In genomic region chrX:136694491-136695087, GRCh38 we compare ENCODE assay signal across 8 cellular contexts. TPM values are rescaled to one million over a fixed set of nuclear protein-coding genes. Genes with fewer than 3 reads are reported as not detected.
DNase-seq lines count a peak whose midpoint lies in the region; ATAC-seq and TF ChIP-seq lines count a peak whose summit lies in the region.

No MANE protein-coding gene starts in this region.

- peak; percentile 45 for DNase-seq in activated naive CD4-positive, alpha-beta T cell treated with anti-CD3 and anti-CD28 coated beads for 36 hours
- no peak for DNase-seq in activated naive CD4-positive, alpha-beta T cell treated with Interleukin-2 at 50 U/mL for 16 hours
- DNase-seq in HuH-7 (ENCODE audit: low spot score) (peak; percentile 15), cerebellum (ENCODE audit: low spot score) (peak; percentile 23), memory B cell (ENCODE audit: low spot score in 2 of 2) (no peak), cerebellar nuclear complex (lab: John Stamatoyannopoulos, UW) (no peak)

- peak overlapping the region; percentile 97 for H2AFZ ChIP-seq in OCI-LY3 (ENCODE audit: low read depth, low read length)

- peaks cover 3% of the 10 kb centered on the region for H3K9me3 Mint-ChIP-seq in activated naive CD4-positive, alpha-beta T cell treated with anti-CD3 and anti-CD28 coated beads for 36 hours
- peaks cover 3% of the 10 kb centered on the region for H3K9me3 Mint-ChIP-seq in memory B cell

- H3K4me2 ChIP-seq in OCI-LY3 (ENCODE audit: low read length): peak overlapping the region; percentile 98

- peak overlapping the region; percentile 87 for H3K9ac ChIP-seq in OCI-LY3 (ENCODE audit: low read length)

- H3K79me2 ChIP-seq in OCI-LY3 (ENCODE audit: low read length): no peaks in the 10 kb centered on the region

- peaks cover 24% of the 10 kb centered on the region for H3K36me3 Mint-ChIP-seq in activated naive CD4-positive, alpha-beta T cell treated with anti-CD3 and anti-CD28 coated beads for 36 hours (ENCODE audit: low read depth)
- peaks cover 10% of the 10 kb centered on the region for H3K36me3 Mint-ChIP-seq in memory B cell

- H3K9me3 ChIP-seq in OCI-LY3 (ENCODE audit: insufficient read depth, low read length): no peaks in the 10 kb centered on the region

- TF ChIP-seq CTCF in OCI-LY3 (IDR thresholded peaks at IDR 0.05; ENCODE audit: low read depth, low read length): peak; percentile 83

- H3K4me3 ChIP-seq in OCI-LY3 (ENCODE audit: low read length): peak overlapping the region; percentile 76

- peak overlapping the region; percentile 98 for H3K27ac ChIP-seq in OCI-LY3 (ENCODE audit: low read length)

- CTCF ChIA-PET in activated naive CD4-positive, alpha-beta T cell treated with anti-CD3 and anti-CD28 coated beads for 36 hours (lab: Charles Lee): interaction anchor here (0.9 to 4.5 kb wide), 18 partner anchors 12 to 358 kb away, joined by 3 to 53 read pairs (median 4); no protein-coding TSS in a partner anchor

- peak; percentile 56 for ATAC-seq in GM21447 (IDR thresholded peaks at IDR 0.05; ENCODE audit: unreplicated experiment)
- peak; percentile 59 for ATAC-seq in memory B cell (ENCODE audit: low read depth)

- no peaks in the 10 kb centered on the region for H4K20me1 ChIP-seq in OCI-LY3 (ENCODE audit: insufficient read depth, low read length)

- H3K27me3 ChIP-seq in OCI-LY3 (ENCODE audit: low read depth, low read length): no peaks in the 10 kb centered on the region

- H3K4me1 Mint-ChIP-seq in activated naive CD4-positive, alpha-beta T cell treated with anti-CD3 and anti-CD28 coated beads for 36 hours (ENCODE audit: low read depth): peaks cover 73% of the 10 kb centered on the region
- H3K4me1 Mint-ChIP-seq in memory B cell: peaks cover 10% of the 10 kb centered on the region

- H3K36me3 ChIP-seq in OCI-LY3 (replicated peaks; ENCODE audit: low read depth, low read length): no peaks in the 10 kb centered on the region

- H3K27ac Mint-ChIP-seq in activated naive CD4-positive, alpha-beta T cell treated with anti-CD3 and anti-CD28 coated beads for 36 hours: peak overlapping the region; percentile 99
- H3K27ac Mint-ChIP-seq in memory B cell: peak overlapping the region; percentile 89

- H3K27me3 Mint-ChIP-seq in activated naive CD4-positive, alpha-beta T cell treated with anti-CD3 and anti-CD28 coated beads for 36 hours (ENCODE audit: low read depth): no peaks in the 10 kb centered on the region
- no peaks in the 10 kb centered on the region for H3K27me3 Mint-ChIP-seq in memory B cell

- intact Hi-C loops in activated naive CD4-positive, alpha-beta T cell treated with anti-CD3 and anti-CD28 coated beads for 36 hours (cut with micrococcal nuclease): loop anchor here (1.0 to 10.0 kb wide), 9 partner anchors 15 to 710 kb away; partner anchors contain the start of genes HTATSF1, MAP7D3 and SLC9A6

- H3K4me3 Mint-ChIP-seq in activated naive CD4-positive, alpha-beta T cell treated with anti-CD3 and anti-CD28 coated beads for 36 hours: peak overlapping the region; percentile 76
- peak overlapping the region; percentile 59 for H3K4me3 Mint-ChIP-seq in memory B cell

- peaks cover 42% of the 10 kb centered on the region for H3K4me1 ChIP-seq in OCI-LY3 (ENCODE audit: low read length)

RNA-seq across cellular contexts. Expression of gene CD40LG, which starts 46.6 kb away (rescaled TPM):
- 100 to 1,000 TPM; 121 to 122 TPM for total RNA-seq in activated naive CD4-positive, alpha-beta T cell treated with anti-CD3 and anti-CD28 coated beads for 36 hours
- total RNA-seq in cerebellum: not detected

Comparison
In these comparisons a context has a peak if more than half of its experiments do, and no peak if none do; other contexts are left out.
1. DNase-seq: peak in activated naive CD4-positive, alpha-beta T cell treated with anti-CD3 and anti-CD28 coated beads for 36 hours (single experiment), HuH-7 (single experiment) and cerebellum (single experiment); none in activated naive CD4-positive, alpha-beta T cell treated with Interleukin-2 at 50 U/mL for 16 hours (single experiment), memory B cell (0 of 2) and cerebellar nuclear complex (0 of 2).
2. RNA of gene CD40LG, which starts 46.6 kb away (total RNA-seq): 121 to 122 TPM in activated naive CD4-positive, alpha-beta T cell treated with anti-CD3 and anti-CD28 coated beads for 36 hours; not detected in cerebellum (single experiment); every median in the first group is over 100 times any median in the second.